Comparison of ENCODE assay signal across 1 cellular context in genomic region chr13:83449666-83450395, GRCh38.
TF ChIP-seq lines count a peak whose summit lies in the region.

No MANE protein-coding gene starts in this region.

TF ChIP-seq in GM23338, 12 proteins besides CTCF, POLR2A, EP300 and RAD21 (continued from another document):
- TF ChIP-seq REST (IDR thresholded peaks at IDR 0.05; ENCODE audit: unreplicated experiment), result no peak
